Comparison of ENCODE assay signal across 20 cellular contexts in genomic region chr5:135842737-135843136, GRCh38. TPM values are rescaled to one million over a fixed set of nuclear protein-coding genes. Genes with fewer than 3 reads are reported as not detected.
A peak's percentile ranks its signal among the peaks of the same experiment; 100 is the strongest.
DNase-seq lines count a peak whose midpoint lies in the region; ATAC-seq and TF ChIP-seq lines count a peak whose summit lies in the region.
"Had no signal": no experiment of that assay in that cellular context is flagged by ENCODE, and none has a peak within 500 bp of the region (broad histone marks: within the 10 kb centered on the region; RNA-seq: fewer than 3 reads in every experiment).

No MANE protein-coding gene starts in this region.

- peaks cover 0 to 4% (median 0%) of the 10 kb centered on the region in 45 donors for H3K27me3 ChIP-seq in dorsolateral prefrontal cortex
- no peaks in the 10 kb centered on the region for H3K27me3 ChIP-seq in MM.1S (replicated peaks; ENCODE audit: insufficient read depth, low read length)
- H3K27me3 ChIP-seq: BLaER1 treated with 17β-estradiol and CSF1 and Interleukin-3, amounts not matched to agents 10 nM and 100 nM had no signal

- H3K27ac Mint-ChIP-seq in activated CD8-positive, alpha-beta memory T cell treated with anti-CD3 and anti-CD28 coated beads, Interleukin-2, amount 10 ng/mL, durations not matched to agents 7 days and 5 days = no peak overlapping the region

- H3K4me1 Mint-ChIP-seq in activated CD8-positive, alpha-beta memory T cell treated with anti-CD3 and anti-CD28 coated beads, Interleukin-2, amount 10 ng/mL, durations not matched to agents 7 days and 5 days = no peaks in the 10 kb centered on the region

- H3K9me3 Mint-ChIP-seq in activated CD8-positive, alpha-beta memory T cell treated with anti-CD3 and anti-CD28 coated beads, Interleukin-2, amount 10 ng/mL, durations not matched to agents 7 days and 5 days (ENCODE audit: low read depth) = peaks cover 2% of the 10 kb centered on the region

- intact Hi-C loops in dorsolateral prefrontal cortex (cut with DNase I) = loop anchor here in 1 of 2 donors (5.0 kb wide), 1 partner anchor 290 kb away; the partner anchor contains the start of gene SMAD5

- CTCF ChIA-PET in activated CD8-positive, alpha-beta memory T cell treated with anti-CD3 and anti-CD28 coated beads, Interleukin-2, amount 10 ng/mL, durations not matched to agents 7 days and 5 days (lab: Charles Lee) = no interaction called here

- H3K27ac ChIP-seq in dorsolateral prefrontal cortex (peak overlapping the region; percentile 5 to 99 (median 91)), substantia nigra (ENCODE audit: low read depth, low read length, poor library complexity, severe bottlenecking) (peak overlapping the region; percentile 81), MM.1S (ENCODE audit: low read length) (no peak overlapping the region)
- H3K27ac ChIP-seq: 22Rv1; BLaER1 treated with 17β-estradiol and CSF1 and Interleukin-3, amounts not matched to agents 10 nM and 100 nM had no signal

- no peaks in the 10 kb centered on the region for H3K9me2 ChIP-seq in MM.1S (replicated peaks; ENCODE audit: insufficient read depth, low read length)

- H3K9ac ChIP-seq in MM.1S (ENCODE audit: low read length) = no peak overlapping the region
- H3K9ac ChIP-seq: BLaER1 treated with 17β-estradiol and CSF1 and Interleukin-3, amounts not matched to agents 10 nM and 100 nM had no signal

- DNase-seq in activated CD8-positive, alpha-beta memory T cell treated with anti-CD3 and anti-CD28 coated beads for 24 hours = peak; percentile 24
- DNase-seq in activated CD8-positive, alpha-beta memory T cell treated with anti-CD3 and anti-CD28 coated beads, Interleukin-2, amount 10 ng/mL, durations not matched to agents 7 days and 5 days = no peak
- DNase-seq in dorsolateral prefrontal cortex (peak in 7 of 10 donors; percentile 46 to 73 (median 62)), mesenteric fat pad (ENCODE audit: low spot score) (peak; percentile 12), substantia nigra (lab: John Stamatoyannopoulos, UW) (peak in 32 of 49 donors; percentile 13 to 63 (median 30)), CD1c-positive myeloid dendritic cell (ENCODE audit: extremely low spot score) (no peak), MM.1S (no peak)
- DNase-seq: GDM1, KG1, NCI-H1436, NCI-H2029, NCI-H2171, NCI-H446, NCI-H69 had no signal

- no peaks in the 10 kb centered on the region for H3K36me3 ChIP-seq in MM.1S (replicated peaks; ENCODE audit: insufficient read depth, low read length)
- H3K36me3 ChIP-seq: BLaER1 treated with 17β-estradiol and CSF1 and Interleukin-3, amounts not matched to agents 10 nM and 100 nM had no signal

- H3K4me1 ChIP-seq in MM.1S (ENCODE audit: low read length) = no peaks in the 10 kb centered on the region
- H3K4me1 ChIP-seq: BLaER1 treated with 17β-estradiol and CSF1 and Interleukin-3, amounts not matched to agents 10 nM and 100 nM had no signal

- no peak for ATAC-seq in activated CD8-positive, alpha-beta memory T cell treated with anti-CD3 and anti-CD28 coated beads, Interleukin-2, amount 10 ng/mL, durations not matched to agents 7 days and 5 days
- ATAC-seq in HG03039 (IDR thresholded peaks at IDR 0.05; ENCODE audit: unreplicated experiment) = no peak
- ATAC-seq: GM12878, HepG2 had no signal

- H3K27me3 Mint-ChIP-seq in activated CD8-positive, alpha-beta memory T cell treated with anti-CD3 and anti-CD28 coated beads, Interleukin-2, amount 10 ng/mL, durations not matched to agents 7 days and 5 days = peaks cover 35% of the 10 kb centered on the region

- no peaks in the 10 kb centered on the region for H4K20me1 ChIP-seq in MM.1S (ENCODE audit: insufficient read depth, low read length)
- H4K20me1 ChIP-seq: BLaER1 treated with 17β-estradiol and CSF1 and Interleukin-3, amounts not matched to agents 10 nM and 100 nM had no signal

- H3K4me3 ChIP-seq in dorsolateral prefrontal cortex (peak overlapping the region in 2 of 59 donors; percentile 2 to 13), MM.1S (ENCODE audit: low read length) (no peak overlapping the region)
- H3K4me3 ChIP-seq: BLaER1 treated with 17β-estradiol and CSF1 and Interleukin-3, amounts not matched to agents 10 nM and 100 nM; GM12878 had no signal

- no peaks in the 10 kb centered on the region for H3K9me3 ChIP-seq in MM.1S (replicated peaks; ENCODE audit: insufficient read depth, low read length)

- H3F3A ChIP-seq in MM.1S (ENCODE audit: insufficient read depth, low read length) = no peaks in the 10 kb centered on the region

- H3K4me2 ChIP-seq in MM.1S (ENCODE audit: low read depth, low read length) = no peak overlapping the region
- H3K4me2 ChIP-seq: BLaER1 treated with 17β-estradiol and CSF1 and Interleukin-3, amounts not matched to agents 10 nM and 100 nM had no signal

- no peak overlapping the region for H2AFZ ChIP-seq in MM.1S (ENCODE audit: low read length)

- TF ChIP-seq CTCF in dorsolateral prefrontal cortex (IDR thresholded peaks at IDR 0.05 in 54 of 56, conservative IDR thresholded peaks at IDR 0.05 in 2 of 56; ENCODE audit: low read depth in 1 of 56, partially characterized antibody in 56 of 56) = peak in 2 of 56 donors; percentile 12 to 13
- TF ChIP-seq CTCF in MM.1S (IDR thresholded peaks at IDR 0.05; ENCODE audit: low read length) = no peak

- no peaks in the 10 kb centered on the region for H3K36me3 Mint-ChIP-seq in activated CD8-positive, alpha-beta memory T cell treated with anti-CD3 and anti-CD28 coated beads, Interleukin-2, amount 10 ng/mL, durations not matched to agents 7 days and 5 days

- no peaks in the 10 kb centered on the region for H3K79me2 ChIP-seq in MM.1S (ENCODE audit: low read length)

- no peak overlapping the region for H3K4me3 Mint-ChIP-seq in activated CD8-positive, alpha-beta memory T cell treated with anti-CD3 and anti-CD28 coated beads, Interleukin-2, amount 10 ng/mL, durations not matched to agents 7 days and 5 days

RNA-seq across cellular contexts. Expression of gene SLC25A48, which starts 8.3 kb away (rescaled TPM):
- not detected for total RNA-seq in activated CD8-positive, alpha-beta memory T cell treated with anti-CD3 and anti-CD28 coated beads, Interleukin-2, amount 10 ng/mL, durations not matched to agents 7 days and 5 days
- 10 to 100 TPM in 115 of 120 experiments, 1 to 10 TPM in 5; 5.7 to 93.2 (median 24.3) TPM for total RNA-seq in dorsolateral prefrontal cortex
- not detected for total RNA-seq in mesenteric fat pad

RNA-seq across cellular contexts. Expression of gene IL9, which starts 52.9 kb away (rescaled TPM):
- total RNA-seq in activated CD8-positive, alpha-beta memory T cell treated with anti-CD3 and anti-CD28 coated beads, Interleukin-2, amount 10 ng/mL, durations not matched to agents 7 days and 5 days = not detected
- not detected for total RNA-seq in dorsolateral prefrontal cortex
- not detected for total RNA-seq in mesenteric fat pad
- total RNA-seq: GM12878, H1, HepG2 had no signal

Comparison
In these comparisons a context has a peak if more than half of its experiments do, and no peak if none do; other contexts are left out.
1. DNase-seq: peak in activated CD8-positive, alpha-beta memory T cell treated with anti-CD3 and anti-CD28 coated beads for 24 hours (single experiment), dorsolateral prefrontal cortex (7 of 10), mesenteric fat pad (single experiment) and substantia nigra (32 of 49); none in activated CD8-positive, alpha-beta memory T cell treated with anti-CD3 and anti-CD28 coated beads, Interleukin-2, amount 10 ng/mL, durations not matched to agents 7 days and 5 days (single experiment), CD1c-positive myeloid dendritic cell (single experiment) and MM.1S (single experiment).